11 cellular contexts compared by ENCODE assay signal in genomic region chr17:27560668-27561067, GRCh38.
DNase-seq lines count a peak whose midpoint lies in the region; ATAC-seq, FAIRE-seq and TF ChIP-seq lines count a peak whose summit lies in the region.
"Had no signal": no experiment of that assay in that cellular context is flagged by ENCODE, and none has a peak within 500 bp of the region (broad histone marks: within the 10 kb centered on the region; RNA-seq: fewer than 3 reads in every experiment).

No MANE protein-coding gene starts in this region.

- H3K4me1 Mint-ChIP-seq in HFFc6 (ENCODE audit: low read depth): peaks cover 18% of the 10 kb centered on the region

- H3K27me3 Mint-ChIP-seq in HFFc6 (ENCODE audit: insufficient read depth): peaks cover 2% of the 10 kb centered on the region; the same call in 1 of the 2 replicates

- no peaks in the 10 kb centered on the region for H3K36me3 ChIP-seq in kidney (ENCODE audit: control insufficient read depth in 1 of 2, insufficient read depth in 2 of 2, low read length in 2 of 2)
- H3K36me3 ChIP-seq in small intestine (ENCODE audit: control insufficient read depth in 2 of 2, insufficient read depth in 2 of 2, low read length in 2 of 2): no peaks in the 10 kb centered on the region

- H3K9me3 ChIP-seq in kidney (ENCODE audit: control insufficient read depth in 1 of 2, low read length in 2 of 2) (no peaks in the 10 kb centered on the region), small intestine (ENCODE audit: control insufficient read depth, low read depth) (no peaks in the 10 kb centered on the region)

- no peak for TF ChIP-seq CTCF in cardiac fibroblast (IDR thresholded peaks at IDR 0.05; ENCODE audit: low read depth, low read length)
- no peak for TF ChIP-seq CTCF in kidney (IDR thresholded peaks at IDR 0.05; ENCODE audit: borderline replicate concordance, extremely low read depth, insufficient read depth)
- no peak for TF ChIP-seq CTCF in HFFc6 (IDR thresholded peaks at IDR 0.05)

- intact Hi-C loops in kidney (cut with DNase I): no loop called here

- DNase-seq in LHCN-M2 (ENCODE audit: low read depth) (peak; percentile 55), cardiac fibroblast (ENCODE audit: low read depth in 2 of 2) (peak; percentile 40 to 63), kidney (no peak), small intestine (peak; percentile 72), HFFc6 (no peak), caudate nucleus (lab: John Stamatoyannopoulos, UW) (no peak)
- no peak for DNase-seq in activated T-cell treated with anti-CD3 and anti-CD28 coated beads, Interleukin-2, amount 50 U/mL, for 48 hours
- DNase-seq: glutamatergic neuron, NCI-H526 treated with DMSO at 0.1 percent for 48 hours, trophoblast cell had no signal

- H3K36me3 Mint-ChIP-seq in HFFc6 (ENCODE audit: low read depth): no peaks in the 10 kb centered on the region

- no peaks in the 10 kb centered on the region for H3K9me3 Mint-ChIP-seq in HFFc6

- no peak overlapping the region for H3K4me3 Mint-ChIP-seq in HFFc6

- WGBS in small intestine, 3 donors: 38 to 64% (median 51%) methylated on average over 4 of the region's 4 CpGs

- no peak overlapping the region for H3K27ac Mint-ChIP-seq in HFFc6

- FAIRE-seq in kidney (lab: Jason Lieb, UNC): no peak
- FAIRE-seq in small intestine (lab: Jason Lieb, UNC): no peak

- H3K27ac ChIP-seq in kidney (ENCODE audit: low read depth in 2 of 2, low read length in 2 of 2) (peak overlapping the region; percentile 78 to 85), small intestine (ENCODE audit: low read depth in 1 of 2, low read length in 1 of 2) (peak overlapping the region; percentile 6 to 81), caudate nucleus (ENCODE audit: low read depth, low read length) (no peak overlapping the region)

- H3K4me1 ChIP-seq in kidney (ENCODE audit: control insufficient read depth in 1 of 2, insufficient read depth in 1 of 2, low read depth in 1 of 2, low read length in 2 of 2) (peaks cover 17 to 25% of the 10 kb centered on the region in 2 donors), small intestine (ENCODE audit: control insufficient read depth in 2 of 2, insufficient read depth in 1 of 2, low read depth in 1 of 2, low read length in 1 of 2) (peaks cover 3 to 15% of the 10 kb centered on the region in 2 donors)

- H3K4me3 ChIP-seq in cardiac fibroblast (replicated peaks in 1 of 2; ENCODE audit: low read depth in 2 of 2, low read length in 2 of 2) (peak overlapping the region; percentile 8 to 45), kidney (ENCODE audit: low read length in 2 of 2) (peak overlapping the region; percentile 12 to 48), small intestine (ENCODE audit: low read depth in 1 of 2, low read length in 2 of 2) (no peak overlapping the region)

- peak overlapping the region in 1 of 2 donors; percentile 68 for H3K9ac ChIP-seq in kidney (ENCODE audit: low read length in 2 of 2)

- H3K27me3 ChIP-seq in small intestine (ENCODE audit: control insufficient read depth in 2 of 2, insufficient read depth in 2 of 2, low read length in 2 of 2): no peaks in the 10 kb centered on the region

- no peak for ATAC-seq in GM18502 (IDR thresholded peaks at IDR 0.05; ENCODE audit: poor library complexity, unreplicated experiment)

Comparison
In these comparisons a context has a peak if more than half of its experiments do, and no peak if none do; other contexts are left out.
1. DNase-seq: peak in LHCN-M2 (single experiment), cardiac fibroblast (2 of 2) and small intestine (single experiment); none in kidney (single experiment), HFFc6 (single experiment), caudate nucleus (0 of 61) and activated T-cell treated with anti-CD3 and anti-CD28 coated beads, Interleukin-2, amount 50 U/mL, for 48 hours (0 of 2).
2. H3K4me3 ChIP-seq: peak in cardiac fibroblast (2 of 2) and kidney (2 of 2); none in small intestine (0 of 2).